ENCODE assay signal across 18 cellular contexts in the genomic region with DNA sequence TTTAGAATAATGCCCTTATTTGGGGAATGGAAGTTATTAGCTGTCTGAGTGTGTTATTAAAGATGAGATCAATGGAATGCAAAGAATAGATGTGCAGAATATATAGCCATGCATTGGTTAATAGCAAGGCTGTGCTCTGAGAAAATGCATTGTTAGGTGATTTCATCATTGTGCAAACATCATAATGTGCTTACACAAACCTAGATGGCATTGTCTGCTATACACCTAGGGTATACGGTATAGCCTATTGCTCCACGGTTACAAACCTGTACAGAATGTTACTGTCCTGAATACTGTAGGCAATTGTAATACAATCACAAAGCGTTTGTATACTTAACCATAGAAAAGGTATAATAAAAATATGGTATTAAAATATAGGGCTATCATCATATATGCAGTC. TPM values are rescaled to one million over a fixed set of nuclear protein-coding genes. Genes with fewer than 3 reads are reported as not detected.
"Had no signal": no experiment of that assay in that cellular context is flagged by ENCODE, and none has a peak within 500 bp of the region (broad histone marks: within the 10 kb centered on the region; RNA-seq: fewer than 3 reads in every experiment).

No MANE protein-coding gene starts in this region.

- H3K9me3 Mint-ChIP-seq: activated naive CD4-positive, alpha-beta T cell treated with anti-CD3 and anti-CD28 coated beads, Interleukin-2, amount 50 U/mL, for 24 hours; nephron progenitor cell had no signal

- H3K36me3 ChIP-seq: ascending aorta, left lung, upper lobe of right lung, WERI-Rb-1 had no signal

- H3K27me3 ChIP-seq: ascending aorta, left lung, upper lobe of right lung had no signal

- H3K36me3 Mint-ChIP-seq: activated naive CD4-positive, alpha-beta T cell treated with anti-CD3 and anti-CD28 coated beads, Interleukin-2, amount 50 U/mL, for 24 hours had no signal

- DNase-seq: activated CD4-positive, alpha-beta T cell treated with anti-CD3 and anti-CD28 coated beads, Interleukin-2, amount 50 U/mL, for 48 hours; activated gamma-delta T cell; left lung; midbrain; nephron progenitor cell; nucleus accumbens; stimulated activated CD4-positive, alpha-beta T cell treated with anti-CD3 and anti-CD28 coated beads, Interleukin-1b, Interleukin-23, amount 100 ng/mL, for 48 hours; stimulated activated CD8-positive, alpha-beta memory T cell treated with anti-CD3 and anti-CD28 coated beads, Interleukin-4, amount 100 ng/mL, for 48 hours; stimulated activated naive CD4-positive, alpha-beta T cell; upper lobe of right lung; WERI-Rb-1 had no signal

- H3K27me3 Mint-ChIP-seq: activated naive CD4-positive, alpha-beta T cell treated with anti-CD3 and anti-CD28 coated beads, Interleukin-2, amount 50 U/mL, for 24 hours had no signal

- H3K4me3 Mint-ChIP-seq: activated naive CD4-positive, alpha-beta T cell treated with anti-CD3 and anti-CD28 coated beads, Interleukin-2, amount 50 U/mL, for 24 hours; nephron progenitor cell had no signal

- H3K4me3 ChIP-seq: ascending aorta, coronary artery, left lung, upper lobe of right lung had no signal

- ATAC-seq: left lung, upper lobe of right lung had no signal

- H3K4me1 Mint-ChIP-seq: activated naive CD4-positive, alpha-beta T cell treated with anti-CD3 and anti-CD28 coated beads, Interleukin-2, amount 50 U/mL, for 24 hours had no signal

- H3K27ac ChIP-seq: ascending aorta, coronary artery, left lung, upper lobe of right lung, WERI-Rb-1 had no signal

- H3K4me1 ChIP-seq: ascending aorta, left lung, upper lobe of right lung had no signal

- H3K9me3 ChIP-seq: ascending aorta, left lung, upper lobe of right lung had no signal

- FAIRE-seq: frontal cortex, keratinocyte had no signal

- H3K27ac Mint-ChIP-seq: activated naive CD4-positive, alpha-beta T cell treated with anti-CD3 and anti-CD28 coated beads, Interleukin-2, amount 50 U/mL, for 24 hours; nephron progenitor cell had no signal

RNA-seq across cellular contexts. Expression of a gene that starts 25.5 kb away (rescaled TPM):
- total RNA-seq: ascending aorta, left lung, lung microvascular endothelial cell, upper lobe of right lung had no signal
- polyA plus RNA-seq: adipose tissue, keratinocyte had no signal
